Comparison of ENCODE assay signal across 26 cellular contexts in the genomic region with DNA sequence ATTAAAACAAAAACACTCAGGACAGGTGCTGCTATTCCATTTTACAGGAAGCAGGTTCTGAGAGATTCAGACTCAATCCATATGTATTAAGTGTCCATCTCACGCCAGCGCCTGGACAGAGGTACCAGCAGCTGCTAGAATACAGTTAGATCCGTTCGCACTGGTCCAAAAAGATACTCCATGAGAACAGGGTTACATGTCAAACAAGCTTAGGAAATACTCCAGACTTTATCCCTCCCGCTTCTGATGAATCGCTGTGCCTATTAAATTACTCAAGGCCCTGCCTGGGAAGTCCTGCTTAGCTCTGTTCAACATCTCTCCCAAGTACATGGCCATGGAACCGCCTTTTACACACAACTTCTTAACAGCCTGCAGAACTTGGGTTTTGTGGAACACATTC. TPM values are rescaled to one million over a fixed set of nuclear protein-coding genes. Genes with fewer than 3 reads are reported as not detected.
DNase-seq lines count a peak whose midpoint lies in the region; ATAC-seq and TF ChIP-seq lines count a peak whose summit lies in the region.
"Had no signal": no experiment of that assay in that cellular context is flagged by ENCODE, and none has a peak within 500 bp of the region (broad histone marks: within the 10 kb centered on the region; RNA-seq: fewer than 3 reads in every experiment).

No MANE protein-coding gene starts in this region.

- H3K9ac ChIP-seq in mesendoderm (ENCODE audit: low read length), result no peak overlapping the region

- peak; percentile 93 for DNase-seq in amniotic epithelial cell (ENCODE audit: low read depth)
- DNase-seq in fibroblast of villous mesenchyme (ENCODE audit: low read depth), result peak; percentile 71
- peak; percentile 29 for DNase-seq in mesendoderm
- DNase-seq in uterus, result peak; percentile 23 to 25
- no peak for DNase-seq in stimulated activated naive CD4-positive, alpha-beta T cell (lab: John Stamatoyannopoulos, UW)
- no peak for DNase-seq in stimulated activated CD4-positive, alpha-beta T cell treated with anti-CD3 and anti-CD28 coated beads, Interleukin-12 subunit alpha, Interleukin-12 subunit beta, amount 100 ng/mL, for 4 hours
- DNase-seq: activated CD4-positive, alpha-beta T cell treated with anti-CD3 and anti-CD28 coated beads for 36 hours; activated naive CD4-positive, alpha-beta T cell treated with anti-CD3 and anti-CD28 coated beads, Interleukin-2, amount 50 U/mL, for 16 hours; activated T-cell treated with anti-CD3 and anti-CD28 coated beads, Interleukin-2, amount 50 U/mL, for 48 hours; anterior cingulate cortex; CD4-positive, alpha-beta T cell; DMS153; effector memory CD4-positive, alpha-beta T cell; gastrocnemius medialis; H9; kidney; MG63; naive thymus-derived CD4-positive, alpha-beta T cell; NCI-H1417; NCI-H2107; NCI-H69; right lobe of liver; SHP77; stimulated activated CD8-positive, alpha-beta memory T cell treated with anti-CD3 and anti-CD28 coated beads, Interleukin-4, amount 100 ng/mL, for 48 hours; T-cell had no signal

- no peak for TF ChIP-seq POLR2A in uterus (IDR thresholded peaks at IDR 0.05)

- no peaks in the 10 kb centered on the region for H3K9me3 ChIP-seq in uterus
- H3K9me3 ChIP-seq: gastrocnemius medialis, MG63, right lobe of liver had no signal

- H2AK5ac ChIP-seq in mesendoderm (ENCODE audit: low read length), result no peak overlapping the region

- no peak for TF ChIP-seq CTCF in fibroblast of villous mesenchyme (IDR thresholded peaks at IDR 0.05; ENCODE audit: insufficient read depth, low read depth, low read length)
- TF ChIP-seq CTCF in uterus (IDR thresholded peaks at IDR 0.05), result no peak

- H2BK120ac ChIP-seq in mesendoderm (ENCODE audit: low read depth, low read length), result no peak overlapping the region

- ATAC-seq in HG03565 (IDR thresholded peaks at IDR 0.05; ENCODE audit: unreplicated experiment), result no peak
- ATAC-seq: activated CD4-positive, alpha-beta T cell treated with anti-CD3 and anti-CD28 coated beads for 36 hours; naive thymus-derived CD4-positive, alpha-beta T cell; T-cell had no signal

- H3K4ac ChIP-seq in mesendoderm (ENCODE audit: low read depth, low read length), result no peak overlapping the region

- H3K79me2 ChIP-seq in mesendoderm (ENCODE audit: control insufficient read depth, insufficient read depth, low read length), result no peaks in the 10 kb centered on the region

- H3K79me1 ChIP-seq in mesendoderm (ENCODE audit: low read length), result no peaks in the 10 kb centered on the region

- H3K27me3 ChIP-seq in mesendoderm (ENCODE audit: insufficient read depth, low read length, poor library complexity), result no peaks in the 10 kb centered on the region
- H3K27me3 ChIP-seq in uterus, result no peaks in the 10 kb centered on the region
- H3K27me3 ChIP-seq: gastrocnemius medialis, MG63, right lobe of liver had no signal

- H3K56ac ChIP-seq in mesendoderm (ENCODE audit: low read length), result no peak overlapping the region

- H2BK15ac ChIP-seq in mesendoderm (replicated peaks; ENCODE audit: low read depth), result no peak overlapping the region

- H3K27ac ChIP-seq in mesendoderm (ENCODE audit: low read depth, low read length), result no peak overlapping the region
- peak overlapping the region; percentile 26 to 54 for H3K27ac ChIP-seq in uterus
- H3K27ac ChIP-seq: gastrocnemius medialis, right lobe of liver had no signal

- no peak overlapping the region for H3K4me2 ChIP-seq in mesendoderm (ENCODE audit: low read length)

- H2BK5ac ChIP-seq in mesendoderm (ENCODE audit: low read length), result no peak overlapping the region

- no CpG with 5 or more reads among the region's 7 CpGs for WGBS in mesendoderm (ENCODE audit: extremely low coverage, insufficient coverage, low lambda C conversion rate)

- no peak overlapping the region for H3K23ac ChIP-seq in mesendoderm (ENCODE audit: low read length)

- H3K4me1 ChIP-seq in mesendoderm (ENCODE audit: control insufficient read depth, low read depth, low read length), result peaks cover 10% of the 10 kb centered on the region
- H3K4me1 ChIP-seq in uterus, result no peaks in the 10 kb centered on the region
- H3K4me1 ChIP-seq: gastrocnemius medialis, right lobe of liver had no signal

- H4K5ac ChIP-seq in mesendoderm (ENCODE audit: low read length), result no peak overlapping the region

- H4K8ac ChIP-seq in mesendoderm (ENCODE audit: low read depth, low read length), result no peak overlapping the region

- H3K4me3 ChIP-seq in fibroblast of villous mesenchyme (ENCODE audit: low read depth, low read length), result no peak overlapping the region
- no peak overlapping the region for H3K4me3 ChIP-seq in mesendoderm (ENCODE audit: low read length)
- no peak overlapping the region for H3K4me3 ChIP-seq in uterus
- H3K4me3 ChIP-seq: gastrocnemius medialis, MG63, right lobe of liver had no signal

- H3K36me3 ChIP-seq in mesendoderm (ENCODE audit: control insufficient read depth, insufficient read depth, low read length) (no peaks in the 10 kb centered on the region), uterus (no peaks in the 10 kb centered on the region)
- H3K36me3 ChIP-seq: gastrocnemius medialis, MG63, right lobe of liver had no signal

- H3K18ac ChIP-seq in mesendoderm (ENCODE audit: low read length), result no peak overlapping the region

- intact Hi-C loops in uterus (cut with DNase I; ENCODE audit: low total_unique reads), result no loop called here

RNA-seq across cellular contexts. Expression of a gene that starts 50.2 kb away (rescaled TPM):
- total RNA-seq in fibroblast of villous mesenchyme (14.2 and 14.5 TPM in 2 replicates), uterus (10 to 100 TPM in 1 of 4 donors, 1 to 10 TPM in 2, under 1 TPM in 1; under 0.01 to 12.7 (median 5.2) TPM)
- 7.2 TPM for polyA plus RNA-seq in mesendoderm (2013, experiment 1 of 2)
- polyA plus RNA-seq in mesendoderm (2013, experiment 2 of 2), result 7.3 TPM

Comparison
In these comparisons a context has a peak if more than half of its experiments do, and no peak if none do; other contexts are left out.
1. DNase-seq: peak in amniotic epithelial cell (single experiment), fibroblast of villous mesenchyme (single experiment), mesendoderm (single experiment) and uterus (2 of 2); none in stimulated activated naive CD4-positive, alpha-beta T cell (0 of 6) and stimulated activated CD4-positive, alpha-beta T cell treated with anti-CD3 and anti-CD28 coated beads, Interleukin-12 subunit alpha, Interleukin-12 subunit beta, amount 100 ng/mL, for 4 hours (single experiment).